7 cellular contexts compared by ENCODE assay signal in the genomic region with DNA sequence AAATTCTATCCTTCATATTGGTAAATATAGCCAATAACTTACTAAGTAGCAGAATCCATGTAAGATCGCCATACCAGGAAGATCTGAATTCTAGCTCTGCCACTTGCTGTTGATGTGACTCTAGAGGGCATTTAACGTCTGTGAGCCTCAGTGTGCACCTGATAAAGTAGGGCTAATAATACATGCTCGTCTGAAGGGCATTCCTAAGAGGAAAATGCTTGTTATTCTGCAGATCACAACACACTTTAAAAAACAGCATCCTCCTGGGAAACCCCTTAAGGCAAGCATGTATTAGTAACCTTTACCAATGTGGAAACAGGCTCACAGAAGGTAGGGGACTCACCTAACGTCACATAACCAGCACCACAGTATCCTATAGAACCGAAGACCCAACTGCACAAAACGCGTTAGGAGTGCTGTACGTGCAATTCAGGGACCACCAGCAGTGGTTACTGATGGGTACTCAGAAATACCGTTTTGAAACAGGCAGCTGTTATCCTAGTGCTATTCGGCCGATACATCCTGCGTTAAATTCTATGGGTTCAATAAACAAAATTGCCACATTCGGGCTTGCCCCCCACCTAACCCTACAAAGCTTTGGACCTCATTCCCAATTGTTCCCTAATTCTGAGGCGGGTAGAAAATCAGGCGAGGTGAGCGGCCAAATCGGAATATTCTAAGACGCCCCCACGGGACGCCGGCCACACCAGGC. TPM values are rescaled to one million over a fixed set of nuclear protein-coding genes. Genes with fewer than 3 reads are reported as not detected.
A peak's percentile ranks its signal among the peaks of the same experiment; 100 is the strongest.
DNase-seq lines count a peak whose midpoint lies in the region; ATAC-seq and TF ChIP-seq lines count a peak whose summit lies in the region.

No MANE protein-coding gene starts in this region.

- no peaks in the 10 kb centered on the region for H3K9me3 ChIP-seq in Loucy (ENCODE audit: insufficient read depth, low read depth, low read length)
- H3K9me3 ChIP-seq in transverse colon: no peaks in the 10 kb centered on the region

- H2AFZ ChIP-seq in Loucy (ENCODE audit: low read length): peak overlapping the region; percentile 94

- H3K4me2 ChIP-seq in Loucy (ENCODE audit: low read depth, low read length, poor library complexity, severe bottlenecking): peak overlapping the region; percentile 91

- H3K4me1 ChIP-seq in Loucy (ENCODE audit: insufficient read depth, low read length, poor library complexity, severe bottlenecking) (peaks cover 39% of the 10 kb centered on the region), transverse colon (peaks cover 4 to 34% (median 10%) of the 10 kb centered on the region in 4 donors)

- peak overlapping the region; percentile 92 for H3K4me3 Mint-ChIP-seq in activated T-helper 1 cell treated with anti-CD3 and anti-CD28 coated beads, Interleukin-12 subunit alpha, Interleukin-12 subunit beta, Interleukin-2, Interleukin-4 antibody, amounts not matched to agents 30 ng/mL and 10 ng/mL and 1 ng/mL, durations not matched to agents 14 hours and 24 hours and 36 hours

- no peaks in the 10 kb centered on the region for H3F3A ChIP-seq in Loucy (ENCODE audit: low read depth)

- no peak for TF ChIP-seq POLR2A in transverse colon (IDR thresholded peaks at IDR 0.05)

- no peaks in the 10 kb centered on the region for H3K27me3 ChIP-seq in Loucy (ENCODE audit: insufficient read depth, low read length, poor library complexity, severe bottlenecking)
- no peaks in the 10 kb centered on the region for H3K27me3 ChIP-seq in transverse colon

- peak overlapping the region; percentile 88 for H3K4me3 ChIP-seq in Loucy (ENCODE audit: low read length, poor library complexity, severe bottlenecking)
- peak overlapping the region; percentile 30 to 55 (median 46) for H3K4me3 ChIP-seq in transverse colon

- DNase-seq in GM10266 (ENCODE audit: extremely low spot score): peak; percentile 31
- peak; percentile 1 for DNase-seq in activated T-helper 1 cell treated with anti-CD3 and anti-CD28 coated beads, Interleukin-12 subunit alpha, Interleukin-12 subunit beta, Interleukin-2, Interleukin-4 antibody, amounts not matched to agents 30 ng/mL and 10 ng/mL and 1 ng/mL, durations not matched to agents 14 hours and 24 hours and 36 hours (ENCODE audit: low spot score)
- DNase-seq in kidney tubule cell (ENCODE audit: low spot score): peak; percentile 16
- DNase-seq in transverse colon: no peak
- no peak for DNase-seq in T1000 (lab: John Stamatoyannopoulos, UW)

- in situ Hi-C loops in transverse colon (cut with MboI; ENCODE audit: low pct_ligation_motif_present in 1 of 4, low pct_unique_long_range_greater_than_20kb in 1 of 4, low sequenced_read_pairs in 3 of 4): no loop called here

- TF ChIP-seq EP300 in transverse colon (IDR thresholded peaks at IDR 0.05; ENCODE audit: low read depth): no peak

- H3K79me2 ChIP-seq in Loucy (ENCODE audit: insufficient read depth, low read length): peaks cover 57% of the 10 kb centered on the region

- 13% methylated on average over 9 to 20 of the region's 21 CpGs for WGBS in transverse colon (ENCODE audit: low coverage in 1 of 2), 2 donors

- H4K20me1 ChIP-seq in Loucy (ENCODE audit: insufficient read depth, low read length, poor library complexity, severe bottlenecking): peaks cover 6% of the 10 kb centered on the region

- H3K36me3 Mint-ChIP-seq in activated T-helper 1 cell treated with anti-CD3 and anti-CD28 coated beads, Interleukin-12 subunit alpha, Interleukin-12 subunit beta, Interleukin-2, Interleukin-4 antibody, amounts not matched to agents 30 ng/mL and 10 ng/mL and 1 ng/mL, durations not matched to agents 14 hours and 24 hours and 36 hours (ENCODE audit: low read depth): peaks cover 10% of the 10 kb centered on the region

- ATAC-seq in GM21576 (IDR thresholded peaks at IDR 0.05; ENCODE audit: unreplicated experiment): peak; percentile 27

- peak overlapping the region in 3 of 4 donors; percentile 8 to 45 (median 19) for H3K27ac ChIP-seq in transverse colon

- H3K9me2 ChIP-seq in Loucy (replicated peaks; ENCODE audit: low read depth, low read length): no peaks in the 10 kb centered on the region

- H3K4me1 Mint-ChIP-seq in activated T-helper 1 cell treated with anti-CD3 and anti-CD28 coated beads, Interleukin-12 subunit alpha, Interleukin-12 subunit beta, Interleukin-2, Interleukin-4 antibody, amounts not matched to agents 30 ng/mL and 10 ng/mL and 1 ng/mL, durations not matched to agents 14 hours and 24 hours and 36 hours (ENCODE audit: low read depth): peaks cover 31% of the 10 kb centered on the region

- peak overlapping the region; percentile 97 for H3K9ac ChIP-seq in Loucy (ENCODE audit: low read depth, low read length, poor library complexity, severe bottlenecking)

- no peaks in the 10 kb centered on the region for H3K36me3 ChIP-seq in Loucy (ENCODE audit: insufficient read depth, low read length)
- H3K36me3 ChIP-seq in transverse colon: no peaks in the 10 kb centered on the region

- no peaks in the 10 kb centered on the region for H3K9me3 Mint-ChIP-seq in activated T-helper 1 cell treated with anti-CD3 and anti-CD28 coated beads, Interleukin-12 subunit alpha, Interleukin-12 subunit beta, Interleukin-2, Interleukin-4 antibody, amounts not matched to agents 30 ng/mL and 10 ng/mL and 1 ng/mL, durations not matched to agents 14 hours and 24 hours and 36 hours

- TF ChIP-seq CTCF in GM10266 (IDR thresholded peaks at IDR 0.05; ENCODE audit: control insufficient read depth, insufficient read depth, low read depth, missing control alignments): no peak
- TF ChIP-seq CTCF in Loucy (conservative IDR thresholded peaks at IDR 0.05; ENCODE audit: low read length): 0 out of 2 replicates have a peak, but pooled peaks have one; percentile 22
- TF ChIP-seq CTCF in transverse colon (IDR thresholded peaks at IDR 0.05): no peak

- H3K27ac Mint-ChIP-seq in activated T-helper 1 cell treated with anti-CD3 and anti-CD28 coated beads, Interleukin-12 subunit alpha, Interleukin-12 subunit beta, Interleukin-2, Interleukin-4 antibody, amounts not matched to agents 30 ng/mL and 10 ng/mL and 1 ng/mL, durations not matched to agents 14 hours and 24 hours and 36 hours: peak overlapping the region; percentile 81

- intact Hi-C loops in activated T-helper 1 cell treated with anti-CD3 and anti-CD28 coated beads, Interleukin-12 subunit alpha, Interleukin-12 subunit beta, Interleukin-2, Interleukin-4 antibody, amounts not matched to agents 30 ng/mL and 10 ng/mL and 1 ng/mL, durations not matched to agents 14 hours and 24 hours and 36 hours (cut with micrococcal nuclease): loop anchor here (2.0 to 5.0 kb wide), 3 partner anchors 13 to 1726 kb away; a partner anchor contains a TSS
- intact Hi-C loops in transverse colon (cut with DNase I; ENCODE audit: low total_unique reads): no loop called here

- H3K27me3 Mint-ChIP-seq in activated T-helper 1 cell treated with anti-CD3 and anti-CD28 coated beads, Interleukin-12 subunit alpha, Interleukin-12 subunit beta, Interleukin-2, Interleukin-4 antibody, amounts not matched to agents 30 ng/mL and 10 ng/mL and 1 ng/mL, durations not matched to agents 14 hours and 24 hours and 36 hours (ENCODE audit: insufficient read depth): peaks cover 17% of the 10 kb centered on the region

RNA-seq across cellular contexts. Expression of a gene that starts 0.8 kb away (rescaled TPM):
- 10.0 and 11.3 TPM in 2 replicates for total RNA-seq in activated T-helper 1 cell treated with anti-CD3 and anti-CD28 coated beads, Interleukin-12 subunit alpha, Interleukin-12 subunit beta, Interleukin-2, Interleukin-4 antibody, amounts not matched to agents 30 ng/mL and 10 ng/mL and 1 ng/mL, durations not matched to agents 14 hours and 24 hours and 36 hours
- 1 to 10 TPM in 3 of 4 donors, not detected in 1; 1.7 to 2.8 (median 2.7) TPM for total RNA-seq in transverse colon

RNA-seq across cellular contexts. Expression of a gene that starts 46.4 kb away (rescaled TPM):
- total RNA-seq in activated T-helper 1 cell treated with anti-CD3 and anti-CD28 coated beads, Interleukin-12 subunit alpha, Interleukin-12 subunit beta, Interleukin-2, Interleukin-4 antibody, amounts not matched to agents 30 ng/mL and 10 ng/mL and 1 ng/mL, durations not matched to agents 14 hours and 24 hours and 36 hours: not detected in 2 replicates
- total RNA-seq in transverse colon: not detected

Comparison
In these comparisons a context has a peak if more than half of its experiments do, and no peak if none do; other contexts are left out.
1. DNase-seq: peak in GM10266 (single experiment), activated T-helper 1 cell treated with anti-CD3 and anti-CD28 coated beads, Interleukin-12 subunit alpha, Interleukin-12 subunit beta, Interleukin-2, Interleukin-4 antibody, amounts not matched to agents 30 ng/mL and 10 ng/mL and 1 ng/mL, durations not matched to agents 14 hours and 24 hours and 36 hours (single experiment) and kidney tubule cell (single experiment); none in transverse colon (single experiment) and T1000 (single experiment).